Comparison of ENCODE assay signal across 8 cellular contexts in genomic region chr6:75205776-75206334, GRCh38. TPM values are rescaled to one million over a fixed set of nuclear protein-coding genes. Genes with fewer than 3 reads are reported as not detected.
A peak's percentile ranks its signal among the peaks of the same experiment; 100 is the strongest.
DNase-seq lines count a peak whose midpoint lies in the region; ATAC-seq and TF ChIP-seq lines count a peak whose summit lies in the region.

TSS of gene COL12A1 (minus strand) at chr6:75206053. CDS start at chr6:75202792, 3,261 bp downstream.

- H3K9me3 ChIP-seq in mammary epithelial cell (replicated peaks; ENCODE audit: insufficient read depth, low read length) (no peaks in the 10 kb centered on the region), skeletal muscle tissue (ENCODE audit: control insufficient read depth in 3 of 3, low read length in 3 of 3) (no peaks in the 10 kb centered on the region)

- peak; percentile 75 for DNase-seq in activated CD4-positive, alpha-beta T cell treated with anti-CD3 and anti-CD28 coated beads, Interleukin-2, amount 10 ng/mL, durations not matched to agents 24 days and 14 days
- DNase-seq in activated CD4-positive, alpha-beta T cell treated with anti-CD3 and anti-CD28 coated beads for 1 hour = no peak
- peak; percentile 57 for DNase-seq in NCI-H748 treated with DMSO at 0.1 percent for 48 hours (lab: John Stamatoyannopoulos, UW)
- DNase-seq in mammary epithelial cell = peak; percentile 98
- peak; percentile 65 for DNase-seq in iPS-NIHi7 (ENCODE audit: extremely low spot score)
- DNase-seq in NCI-H2107 treated with DMSO at 0.1 percent for 48 hours (lab: John Stamatoyannopoulos, UW; ENCODE audit: unreplicated experiment) = no peak

- peaks cover 52% of the 10 kb centered on the region for H3K4me1 Mint-ChIP-seq in activated CD4-positive, alpha-beta T cell treated with anti-CD3 and anti-CD28 coated beads, Interleukin-2, amount 10 ng/mL, durations not matched to agents 24 days and 14 days

- intact Hi-C loops in activated CD4-positive, alpha-beta T cell treated with anti-CD3 and anti-CD28 coated beads, Interleukin-2, amount 10 ng/mL, durations not matched to agents 24 days and 14 days (cut with micrococcal nuclease) = loop anchor here (5.0 to 10.0 kb wide), 4 partner anchors 119 to 1529 kb away; no protein-coding TSS in a partner anchor
- intact Hi-C loops in mammary epithelial cell (cut with micrococcal nuclease) = loop anchor here (1.0 to 10.0 kb wide), 9 partner anchors 74 to 1684 kb away; partner anchors contain the start of gene EEF1A1

- H3K27me3 ChIP-seq in mammary epithelial cell (ENCODE audit: insufficient read depth, low read length) = no peaks in the 10 kb centered on the region
- peaks cover 32 to 61% (median 59%) of the 10 kb centered on the region in 3 donors for H3K27me3 ChIP-seq in skeletal muscle tissue (ENCODE audit: control insufficient read depth in 3 of 3, insufficient read depth in 3 of 3, low read length in 3 of 3)

- in situ Hi-C loops in mammary epithelial cell (cut with MboI; ENCODE audit: low sequenced_read_pairs in 2 of 2) = loop anchor here (10.0 to 25.0 kb wide), 5 partner anchors 311 to 1219 kb away; no protein-coding TSS in a partner anchor

- peaks cover 49% of the 10 kb centered on the region for H3K79me2 ChIP-seq in mammary epithelial cell (ENCODE audit: insufficient read depth, low read length)

- peaks cover 24% of the 10 kb centered on the region for H3K4me1 ChIP-seq in mammary epithelial cell (ENCODE audit: insufficient read depth, low read length)
- peaks cover 26 to 45% (median 35%) of the 10 kb centered on the region in 3 donors for H3K4me1 ChIP-seq in skeletal muscle tissue (ENCODE audit: control insufficient read depth in 3 of 3, insufficient read depth in 3 of 3, low read length in 3 of 3)

- no peaks in the 10 kb centered on the region for H3K9me3 Mint-ChIP-seq in activated CD4-positive, alpha-beta T cell treated with anti-CD3 and anti-CD28 coated beads, Interleukin-2, amount 10 ng/mL, durations not matched to agents 24 days and 14 days

- H3K9ac ChIP-seq in mammary epithelial cell (ENCODE audit: insufficient read depth, low read length) (peak within 1 kb of the TSS; percentile 98), skeletal muscle tissue (ENCODE audit: low read depth in 1 of 3, low read length in 3 of 3) (peak within 1 kb of the TSS; percentile 71 to 77 (median 73))

- H3K4me3 Mint-ChIP-seq in activated CD4-positive, alpha-beta T cell treated with anti-CD3 and anti-CD28 coated beads, Interleukin-2, amount 10 ng/mL, durations not matched to agents 24 days and 14 days = peak within 1 kb of the TSS; percentile 83

- H3K27ac ChIP-seq in mammary epithelial cell (ENCODE audit: insufficient read depth, low read depth, low read length) (peak within 1 kb of the TSS; percentile 83), skeletal muscle tissue (ENCODE audit: low read depth, low read length) (peak within 1 kb of the TSS; percentile 70)

- no peaks in the 10 kb centered on the region for H4K20me1 ChIP-seq in mammary epithelial cell (ENCODE audit: insufficient read depth, low read length)

- H3K27me3 Mint-ChIP-seq in activated CD4-positive, alpha-beta T cell treated with anti-CD3 and anti-CD28 coated beads, Interleukin-2, amount 10 ng/mL, durations not matched to agents 24 days and 14 days = peaks cover 83% of the 10 kb centered on the region

- H3K4me3 ChIP-seq in mammary epithelial cell (replicated peaks in 1 of 3; ENCODE audit: insufficient read depth in 1 of 3, low read depth in 2 of 3, low read length in 3 of 3) (peak within 1 kb of the TSS; percentile 81 to 89 (median 86)), skeletal muscle tissue (ENCODE audit: low read length in 3 of 3) (peak within 1 kb of the TSS; percentile 72 to 78 (median 74))

- peak in 1 of 2 donors; percentile 21 for TF ChIP-seq CTCF in mammary epithelial cell (conservative IDR thresholded peaks at IDR 0.05 in 1 of 2, IDR thresholded peaks at IDR 0.05 in 1 of 2; ENCODE audit: extremely low read depth in 1 of 2, insufficient read depth in 1 of 2, low read depth in 1 of 2, low read length in 2 of 2)

- CTCF ChIA-PET in mammary epithelial cell (lab: Charles Lee; ENCODE audit: low non-redundant PET) = interaction anchor here (0.5 to 0.8 kb wide), 4 partner anchors 78 to 1349 kb away, joined by 3 to 4 read pairs (median 4); no protein-coding TSS in a partner anchor

- peak within 1 kb of the TSS; percentile 89 for H2AFZ ChIP-seq in mammary epithelial cell (ENCODE audit: low read depth, low read length)

- ATAC-seq in GM21423 (IDR thresholded peaks at IDR 0.05; ENCODE audit: unreplicated experiment) = no peak

- H3K36me3 ChIP-seq in mammary epithelial cell (ENCODE audit: insufficient read depth, low read length) (peaks cover 4% of the 10 kb centered on the region), skeletal muscle tissue (ENCODE audit: control insufficient read depth in 3 of 3, insufficient read depth in 3 of 3, low read length in 3 of 3) (no peaks in the 10 kb centered on the region)

- peak within 1 kb of the TSS; percentile 57 for H3K27ac Mint-ChIP-seq in activated CD4-positive, alpha-beta T cell treated with anti-CD3 and anti-CD28 coated beads, Interleukin-2, amount 10 ng/mL, durations not matched to agents 24 days and 14 days

- BruUV-seq in mammary epithelial cell (replicated peaks; lab: Mats Ljungman, UMichigan) = no TSS peak

- dilution Hi-C loops in mammary epithelial cell (cut with HindIII; ENCODE audit: low sequenced_read_pairs) = loop anchor here (25.0 kb wide), 1 partner anchor 1344 kb away; no protein-coding TSS in a partner anchor

- H3K36me3 Mint-ChIP-seq in activated CD4-positive, alpha-beta T cell treated with anti-CD3 and anti-CD28 coated beads, Interleukin-2, amount 10 ng/mL, durations not matched to agents 24 days and 14 days (ENCODE audit: low read depth) = peaks cover 1% of the 10 kb centered on the region

- peak within 1 kb of the TSS; percentile 82 for H3K4me2 ChIP-seq in mammary epithelial cell (ENCODE audit: insufficient read depth, low read depth, low read length)

- WGBS in mammary epithelial cell (ENCODE audit: low coverage, missing lambda C conversion rate) = 0% methylated on average over 15 of the region's 55 CpGs

RNA-seq across cellular contexts. Expression of gene COL12A1, which starts in this region (rescaled TPM):
- total RNA-seq in activated CD4-positive, alpha-beta T cell treated with anti-CD3 and anti-CD28 coated beads, Interleukin-2, amount 10 ng/mL, durations not matched to agents 24 days and 14 days = 0.05 TPM in 1 of 2 replicates, not detected in the other
- total RNA-seq in mammary epithelial cell (100 to 1,000 TPM; 174 to 263 TPM), skeletal muscle tissue (474 TPM)
- 132 TPM for polyA plus RNA-seq in mammary epithelial cell
- 250 TPM for polyA minus RNA-seq in mammary epithelial cell

Comparison
In these comparisons a context has a peak if more than half of its experiments do, and no peak if none do; other contexts are left out.
1. RNA of gene COL12A1 (total RNA-seq): 474 TPM in skeletal muscle tissue (single experiment) and 174 to 263 TPM in mammary epithelial cell; 0.05 TPM in activated CD4-positive, alpha-beta T cell treated with anti-CD3 and anti-CD28 coated beads, Interleukin-2, amount 10 ng/mL, durations not matched to agents 24 days and 14 days; every median in the first group is over 100 times any median in the second.
2. Peak in DNase-seq in activated CD4-positive, alpha-beta T cell treated with anti-CD3 and anti-CD28 coated beads, Interleukin-2, amount 10 ng/mL, durations not matched to agents 24 days and 14 days; RNA of the gene not detected or under 1 TPM.
3. DNase-seq: peak in NCI-H748 treated with DMSO at 0.1 percent for 48 hours (single experiment), mammary epithelial cell (single experiment) and iPS-NIHi7 (single experiment); none in activated CD4-positive, alpha-beta T cell treated with anti-CD3 and anti-CD28 coated beads for 1 hour (single experiment) and NCI-H2107 treated with DMSO at 0.1 percent for 48 hours (single experiment).